In the genomic region with DNA sequence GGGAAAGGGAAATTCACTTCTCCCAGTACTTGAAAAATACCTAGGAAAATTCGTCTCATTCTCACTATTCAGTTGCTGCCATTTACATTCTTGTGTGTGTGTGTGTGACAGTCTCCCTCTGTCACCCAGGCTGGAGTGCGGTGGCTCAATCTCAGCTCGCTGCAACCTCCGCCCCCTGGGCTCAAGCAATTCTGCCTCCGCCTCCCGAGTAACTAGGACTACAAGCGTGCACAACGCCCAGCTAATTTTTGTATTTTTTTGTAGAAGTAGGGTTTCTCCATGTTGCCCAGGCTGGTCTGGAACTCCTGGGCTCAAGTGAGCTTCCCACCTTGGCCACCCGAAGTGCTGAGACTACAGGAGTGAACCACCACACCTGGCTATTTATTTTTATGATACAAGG, we compare ENCODE assay signal across 9 cellular contexts. TPM values are rescaled to one million over a fixed set of nuclear protein-coding genes. Genes with fewer than 3 reads are reported as not detected.
A peak's percentile ranks its signal among the peaks of the same experiment; 100 is the strongest.
DNase-seq lines count a peak whose midpoint lies in the region; ATAC-seq and TF ChIP-seq lines count a peak whose summit lies in the region.
"Had no signal": no experiment of that assay in that cellular context is flagged by ENCODE, and none has a peak within 500 bp of the region (broad histone marks: within the 10 kb centered on the region; RNA-seq: fewer than 3 reads in every experiment).

No MANE protein-coding gene starts in this region.

- TF ChIP-seq CTCF in RWPE2 (IDR thresholded peaks at IDR 0.05; ENCODE audit: poor library complexity, severe bottlenecking) = no peak
- TF ChIP-seq CTCF in esophagus squamous epithelium (IDR thresholded peaks at IDR 0.05) = no peak
- TF ChIP-seq CTCF in retinal pigment epithelial cell (conservative IDR thresholded peaks at IDR 0.05; ENCODE audit: low read depth, low read length) = no peak

- DNase-seq in RWPE2 (ENCODE audit: low spot score) (no peak), esophagus squamous epithelium (lab: John Stamatoyannopoulos, UW) (no peak), retinal pigment epithelial cell (ENCODE audit: low read depth) (no peak), retina (no peak), hepatic stellate cell (ENCODE audit: low spot score) (no peak)
- DNase-seq in stimulated activated CD8-positive, alpha-beta memory T cell treated with anti-CD3 and anti-CD28 coated beads, Interleukin-4, amount 100 ng/mL, for 48 hours = no peak
- DNase-seq: NCI-H774 had no signal

- H3K27ac ChIP-seq in RWPE2 (ENCODE audit: poor library complexity, severe bottlenecking) (peak overlapping the region; percentile 55), esophagus squamous epithelium (peak overlapping the region in 3 of 4 donors; percentile 91 to 99 (median 99))

- no peaks in the 10 kb centered on the region for H3K4me1 ChIP-seq in RWPE2 (ENCODE audit: insufficient read depth, poor library complexity, severe bottlenecking)
- H3K4me1 ChIP-seq in esophagus squamous epithelium = peaks cover 11 to 22% (median 11%) of the 10 kb centered on the region in 3 donors

- TF ChIP-seq POLR2A in esophagus squamous epithelium (IDR thresholded peaks at IDR 0.05) = no peak

- H3K36me3 ChIP-seq in RWPE2 (ENCODE audit: low read depth) = peaks cover 52% of the 10 kb centered on the region
- H3K36me3 ChIP-seq in esophagus squamous epithelium = peaks cover 16 to 49% (median 39%) of the 10 kb centered on the region in 3 donors

- intact Hi-C loops in esophagus squamous epithelium (cut with DNase I) = no loop called here

- WGBS in esophagus squamous epithelium, 2 donors = 76 to 77% methylated on average over 7 to 9 of the region's 9 CpGs

- H3K4me3 ChIP-seq in GM08714 (ENCODE audit: low read length) (peak overlapping the region; percentile 92), RWPE2 (ENCODE audit: severe bottlenecking) (no peak overlapping the region), esophagus squamous epithelium (peak overlapping the region; percentile 61 to 88 (median 80)), retinal pigment epithelial cell (ENCODE audit: low read length) (peak overlapping the region; percentile 90)

- H3K9me3 ChIP-seq in RWPE2 (ENCODE audit: severe bottlenecking) (no peaks in the 10 kb centered on the region), esophagus squamous epithelium (no peaks in the 10 kb centered on the region)

- H3K27me3 ChIP-seq in RWPE2 (ENCODE audit: insufficient read depth, poor library complexity, severe bottlenecking) (no peaks in the 10 kb centered on the region), esophagus squamous epithelium (no peaks in the 10 kb centered on the region)

- ATAC-seq in RWPE2 (ENCODE audit: low read depth) (no peak), HG02970 (IDR thresholded peaks at IDR 0.05; ENCODE audit: low FRiP score, unreplicated experiment) (no peak)

RNA-seq across cellular contexts. Expression of a gene that starts 1.2 kb away (rescaled TPM):
- total RNA-seq in esophagus squamous epithelium = 10 to 100 TPM; 39.9 to 61.2 (median 51.1) TPM

RNA-seq across cellular contexts. Expression of a gene that starts 11.1 kb away (rescaled TPM):
- 100 to 1,000 TPM in 3 of 4 donors, 10 to 100 TPM in 1; 78.0 to 166 (median 130) TPM for total RNA-seq in esophagus squamous epithelium

RNA-seq across cellular contexts. Expression of a gene that starts 18.8 kb away (rescaled TPM):
- 10 to 100 TPM in 2 of 4 donors, 1 to 10 TPM in 2; 1.8 to 15.6 (median 6.4) TPM for total RNA-seq in esophagus squamous epithelium

RNA-seq across cellular contexts. Expression of a gene that starts 25.8 kb away (rescaled TPM):
- total RNA-seq in esophagus squamous epithelium = 10 to 100 TPM; 35.0 to 58.9 (median 47.3) TPM

RNA-seq across cellular contexts. Expression of a gene that starts 31.4 kb away (rescaled TPM):
- total RNA-seq in esophagus squamous epithelium = 1 to 10 TPM in 1 of 4 donors, not detected in 3; 1.8 TPM
